In the genomic region with DNA sequence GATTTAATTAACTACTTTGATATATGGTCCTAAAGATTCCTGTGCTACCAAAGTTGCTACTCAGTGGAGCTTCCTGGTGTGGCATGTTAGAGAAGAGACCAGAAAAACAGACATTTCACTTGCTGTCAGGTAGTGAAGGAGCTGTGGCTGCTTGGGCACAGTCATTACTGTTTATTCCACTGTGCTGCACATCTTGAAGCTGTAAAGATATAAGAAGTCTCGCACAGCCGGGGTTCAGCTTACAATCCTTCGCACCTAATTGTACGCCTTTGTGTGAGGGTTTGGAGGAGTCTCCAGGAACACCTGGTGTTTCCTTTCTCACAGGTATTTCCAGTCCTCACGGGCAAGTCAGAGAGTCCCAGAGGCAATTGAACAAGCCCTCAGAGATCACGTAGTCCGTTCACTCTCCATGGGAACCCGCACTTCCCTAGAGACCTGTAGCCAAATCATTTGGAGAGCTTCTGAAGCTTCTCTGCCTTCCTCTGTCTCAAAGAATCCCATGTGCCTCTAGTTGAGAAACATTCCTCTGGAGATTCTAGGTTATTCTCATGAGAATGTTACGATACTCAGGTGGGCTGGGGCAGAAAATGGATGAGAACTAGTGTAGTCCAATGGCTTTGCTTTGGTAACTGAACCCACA, we compare ENCODE assay signal across 8 cellular contexts. TPM values are rescaled to one million over a fixed set of nuclear protein-coding genes. Genes with fewer than 3 reads are reported as not detected.
A peak's percentile ranks its signal among the peaks of the same experiment; 100 is the strongest.
DNase-seq lines count a peak whose midpoint lies in the region; ATAC-seq and TF ChIP-seq lines count a peak whose summit lies in the region.

No MANE protein-coding gene starts in this region.

- peak; percentile 52 for DNase-seq in activated T-cell treated with anti-CD3 and anti-CD28 coated beads, Interleukin-2, amount 50 U/mL, for 24 hours
- no peak for DNase-seq in activated T-cell treated with anti-CD3 and anti-CD28 coated beads, Interleukin-2, amount 50 U/mL, for 1 hour
- DNase-seq in SJCRH30 (no peak), foreskin keratinocyte (no peak), upper lobe of left lung (no peak), DMS114 treated with DMSO at 0.1 percent for 48 hours (lab: John Stamatoyannopoulos, UW; ENCODE audit: unreplicated experiment) (no peak), NCI-H2196 treated with DMSO at 0.1 percent for 48 hours (lab: John Stamatoyannopoulos, UW; ENCODE audit: unreplicated experiment) (no peak), NOMO-1 (lab: John Stamatoyannopoulos, UW; ENCODE audit: unreplicated experiment in 2 of 2) (no peak)

- peak overlapping the region; percentile 86 for H3K4me3 Mint-ChIP-seq in activated T-cell treated with anti-CD3 and anti-CD28 coated beads, Interleukin-2, amount 50 U/mL, for 24 hours

- TF ChIP-seq POLR2A in upper lobe of left lung (IDR thresholded peaks at IDR 0.05): no peak

- ATAC-seq in foreskin keratinocyte (no peak), upper lobe of left lung (ENCODE audit: low FRiP score in 2 of 2) (no peak)

- peak overlapping the region; percentile 9; the same call in 1 of the 2 replicates for H3K27ac ChIP-seq in SJCRH30
- H3K27ac ChIP-seq in foreskin keratinocyte: peak overlapping the region; percentile 65
- H3K27ac ChIP-seq in upper lobe of left lung: peak overlapping the region; percentile 48 to 78 (median 69)

- 81% methylated on average over 9 of the region's 9 CpGs for WGBS in upper lobe of left lung, 2 donors

- TF ChIP-seq EP300 in upper lobe of left lung (IDR thresholded peaks at IDR 0.05): no peak

- peaks cover 94% of the 10 kb centered on the region for H3K4me1 Mint-ChIP-seq in activated T-cell treated with anti-CD3 and anti-CD28 coated beads, Interleukin-2, amount 50 U/mL, for 24 hours (ENCODE audit: low read depth)

- H3K4me1 ChIP-seq in SJCRH30 (peaks cover 9% of the 10 kb centered on the region), foreskin keratinocyte (peaks cover 8% of the 10 kb centered on the region), upper lobe of left lung (peaks cover 29 to 62% (median 45%) of the 10 kb centered on the region in 4 donors)

- H3K36me3 ChIP-seq in SJCRH30: no peaks in the 10 kb centered on the region
- no peaks in the 10 kb centered on the region for H3K36me3 ChIP-seq in upper lobe of left lung

- H3K27me3 Mint-ChIP-seq in activated T-cell treated with anti-CD3 and anti-CD28 coated beads, Interleukin-2, amount 50 U/mL, for 24 hours: no peaks in the 10 kb centered on the region

- H3K36me3 Mint-ChIP-seq in activated T-cell treated with anti-CD3 and anti-CD28 coated beads, Interleukin-2, amount 50 U/mL, for 24 hours (ENCODE audit: low read depth): peaks cover 66% of the 10 kb centered on the region

- H3K9me3 Mint-ChIP-seq in activated T-cell treated with anti-CD3 and anti-CD28 coated beads, Interleukin-2, amount 50 U/mL, for 24 hours: no peaks in the 10 kb centered on the region

- H3K4me3 ChIP-seq in SJCRH30 (no peak overlapping the region), upper lobe of left lung (peak overlapping the region in 2 of 4 donors; percentile 17 to 24)

- no peaks in the 10 kb centered on the region for H3K27me3 ChIP-seq in SJCRH30
- no peaks in the 10 kb centered on the region for H3K27me3 ChIP-seq in foreskin keratinocyte
- no peaks in the 10 kb centered on the region for H3K27me3 ChIP-seq in upper lobe of left lung

- peak overlapping the region; percentile 98 for H3K27ac Mint-ChIP-seq in activated T-cell treated with anti-CD3 and anti-CD28 coated beads, Interleukin-2, amount 50 U/mL, for 24 hours

- H3K9me3 ChIP-seq in SJCRH30 (replicated peaks) (no peaks in the 10 kb centered on the region), upper lobe of left lung (no peaks in the 10 kb centered on the region)

- no peak for TF ChIP-seq CTCF in foreskin keratinocyte (conservative IDR thresholded peaks at IDR 0.05)
- no peak for TF ChIP-seq CTCF in upper lobe of left lung (IDR thresholded peaks at IDR 0.05)

RNA-seq across cellular contexts. Expression of a gene that starts 4.1 kb away (rescaled TPM):
- 27.1 and 31.5 TPM in 2 replicates for total RNA-seq in SJCRH30 (2014; rRNA removed; shearing (Covaris generic))
- 16.9 and 17.0 TPM in 2 replicates for total RNA-seq in foreskin keratinocyte
- 16.8 and 20.6 TPM in 2 replicates for polyA plus RNA-seq in foreskin keratinocyte
- total RNA-seq in upper lobe of left lung: 100 to 1,000 TPM in 5 of 6 donors, 10 to 100 TPM in 1; 69.6 to 222 (median 140) TPM

Comparison
In these comparisons a context has a peak if more than half of its experiments do, and no peak if none do; other contexts are left out.
1. H3K27ac ChIP-seq: peak in every context shown above with its lines; median percentile 69 in upper lobe of left lung; 65 in foreskin keratinocyte; 9 in SJCRH30.